ENCODE assay signal across 16 cellular contexts in the genomic region with DNA sequence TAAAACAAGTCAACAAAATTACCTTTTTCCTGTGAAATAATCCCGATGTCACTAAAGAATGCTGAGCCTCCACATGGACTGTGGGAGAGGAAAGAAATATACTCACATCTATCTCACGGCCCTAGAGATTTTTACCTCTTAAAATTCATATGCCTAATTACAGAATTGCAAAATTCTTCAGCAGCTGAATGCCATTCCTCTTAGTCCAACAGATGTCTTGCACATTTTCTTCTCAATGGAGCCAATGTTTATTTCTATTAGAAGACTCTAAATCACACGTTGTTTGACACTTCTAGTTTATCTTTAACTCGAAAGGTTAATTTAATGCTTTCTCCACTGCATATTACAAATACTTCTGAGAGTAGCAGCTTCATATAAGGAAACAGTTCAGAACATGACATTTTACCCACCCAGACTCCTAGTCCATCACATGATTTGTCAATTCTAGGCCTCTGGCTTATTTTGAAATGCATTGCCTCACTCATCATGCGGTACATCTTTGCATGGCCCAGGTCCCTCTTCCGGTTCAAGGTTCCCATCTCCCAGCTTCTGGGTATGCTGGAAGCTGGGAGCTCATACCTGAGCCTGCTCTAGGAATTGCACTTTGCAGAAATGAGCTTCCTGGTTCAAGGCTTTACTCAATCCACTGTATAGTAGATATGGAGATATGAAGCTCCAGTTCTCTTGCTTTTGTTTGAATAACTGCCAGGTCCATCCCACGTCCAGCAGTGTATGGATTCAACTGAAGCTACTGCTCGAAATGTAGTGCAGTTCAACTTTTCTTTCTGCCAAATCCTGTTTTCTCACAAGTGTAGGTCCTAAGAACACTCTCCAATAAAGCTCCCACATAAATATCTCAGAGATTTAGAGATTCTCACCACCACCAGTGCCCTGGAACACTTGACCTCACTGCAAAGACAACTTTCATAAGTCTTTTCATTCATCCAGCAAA.
A peak's percentile ranks its signal among the peaks of the same experiment; 100 is the strongest.
DNase-seq lines count a peak whose midpoint lies in the region; ATAC-seq and TF ChIP-seq lines count a peak whose summit lies in the region.
"Had no signal": no experiment of that assay in that cellular context is flagged by ENCODE, and none has a peak within 500 bp of the region (broad histone marks: within the 10 kb centered on the region; RNA-seq: fewer than 3 reads in every experiment).

No MANE protein-coding gene starts in this region.

- DNase-seq in H4 (ENCODE audit: low spot score) (peak; percentile 62), SK-MEL-5 (ENCODE audit: low read depth, low spot score) (peak; percentile 61), foreskin melanocyte (peak; percentile 64), skeletal muscle cell (ENCODE audit: low read depth) (peak; percentile 8), nephron progenitor cell (no peak)
- DNase-seq: colonic mucosa, head of caudate nucleus, NCI-H1694, substantia nigra had no signal

- no peak overlapping the region for H3K4me3 ChIP-seq in skeletal muscle cell (ENCODE audit: low read depth, low read length)
- H3K4me3 ChIP-seq: colonic mucosa, HAP-1, prostate gland had no signal

- in situ Hi-C loops in SK-MEL-5 (cut with HindIII; ENCODE audit: low pct_unique_long_range_greater_than_20kb, low sequenced_read_pairs) = no loop called here

- peaks cover 4% of the 10 kb centered on the region for H3K9me3 Mint-ChIP-seq in nephron progenitor cell
- H3K9me3 Mint-ChIP-seq: activated naive CD4-positive, alpha-beta T cell treated with anti-CD3 and anti-CD28 coated beads, Interleukin-2, amount 50 U/mL, for 24 hours had no signal

- peaks cover 6% of the 10 kb centered on the region for H3K27me3 Mint-ChIP-seq in nephron progenitor cell (ENCODE audit: low read depth, poor library complexity)
- H3K27me3 Mint-ChIP-seq: activated naive CD4-positive, alpha-beta T cell treated with anti-CD3 and anti-CD28 coated beads, Interleukin-2, amount 50 U/mL, for 24 hours; IgD-negative memory B cell had no signal

- no peaks in the 10 kb centered on the region for H3K4me1 Mint-ChIP-seq in nephron progenitor cell
- H3K4me1 Mint-ChIP-seq: activated naive CD4-positive, alpha-beta T cell treated with anti-CD3 and anti-CD28 coated beads, Interleukin-2, amount 50 U/mL, for 24 hours; IgD-negative memory B cell had no signal

- no peak for TF ChIP-seq CTCF in nephron progenitor cell (IDR thresholded peaks at IDR 0.05)

- no peak overlapping the region for H3K27ac Mint-ChIP-seq in nephron progenitor cell
- H3K27ac Mint-ChIP-seq: activated naive CD4-positive, alpha-beta T cell treated with anti-CD3 and anti-CD28 coated beads, Interleukin-2, amount 50 U/mL, for 24 hours; IgD-negative memory B cell; T-helper 2 cell treated with Interferon-gamma antibody and Interleukin-4, amounts not matched to agents 5 μg/mL and 100 μg/mL, for 36 hours had no signal

- ATAC-seq in esophagus mucosa (no peak), GM18909 (IDR thresholded peaks at IDR 0.05; ENCODE audit: poor library complexity, unreplicated experiment) (no peak)

- no peaks in the 10 kb centered on the region for H3K36me3 Mint-ChIP-seq in nephron progenitor cell (ENCODE audit: low read depth)
- H3K36me3 Mint-ChIP-seq: activated naive CD4-positive, alpha-beta T cell treated with anti-CD3 and anti-CD28 coated beads, Interleukin-2, amount 50 U/mL, for 24 hours; IgD-negative memory B cell had no signal

- H3K4me3 Mint-ChIP-seq in nephron progenitor cell = no peak overlapping the region
- H3K4me3 Mint-ChIP-seq: activated naive CD4-positive, alpha-beta T cell treated with anti-CD3 and anti-CD28 coated beads, Interleukin-2, amount 50 U/mL, for 24 hours; IgD-negative memory B cell; T-helper 2 cell treated with Interferon-gamma antibody and Interleukin-4, amounts not matched to agents 5 μg/mL and 100 μg/mL, for 36 hours had no signal
